Comparison of ENCODE assay signal across 9 cellular contexts in genomic region chr11:125072210-125072960, GRCh38. TPM values are rescaled to one million over a fixed set of nuclear protein-coding genes. Genes with fewer than 3 reads are reported as not detected.
DNase-seq lines count a peak whose midpoint lies in the region; ATAC-seq, FAIRE-seq and TF ChIP-seq lines count a peak whose summit lies in the region.
"Had no signal": no experiment of that assay in that cellular context is flagged by ENCODE, and none has a peak within 500 bp of the region (broad histone marks: within the 10 kb centered on the region; RNA-seq: fewer than 3 reads in every experiment).

No MANE protein-coding gene starts in this region.

- peak; percentile 75 for DNase-seq in GM12891 (ENCODE audit: insufficient read length, low spot score)
- DNase-seq in hippocampal formation (lab: John Stamatoyannopoulos, UW) = peak; percentile 16 to 18
- no peak for DNase-seq in NCI-H1092 (lab: John Stamatoyannopoulos, UW)
- DNase-seq in CD4-positive, alpha-beta T cell = no peak
- no peak for DNase-seq in activated CD4-positive, alpha-beta T cell treated with anti-CD3 and anti-CD28 coated beads, Interleukin-2, amount 50 U/mL, for 4 hours
- DNase-seq in activated effector memory CD4-positive, alpha-beta T cell treated with anti-CD3 and anti-CD28 coated beads, Interleukin-2, amount 50 U/mL, for 16 hours = no peak
- DNase-seq: psoas muscle had no signal

- intact Hi-C loops in CD4-positive, alpha-beta T cell (cut with DNase I, micrococcal nuclease) = no loop called here

- H3K27me3 Mint-ChIP-seq in IgD-negative memory B cell = no peaks in the 10 kb centered on the region
- H3K27me3 Mint-ChIP-seq in CD4-positive, alpha-beta T cell = peaks cover 59% of the 10 kb centered on the region

- H3K9me3 Mint-ChIP-seq in IgD-negative memory B cell = no peaks in the 10 kb centered on the region
- no peaks in the 10 kb centered on the region for H3K9me3 Mint-ChIP-seq in CD4-positive, alpha-beta T cell

- POLR2A ChIA-PET in CD4-positive, alpha-beta T cell (lab: Charles Lee) = no interaction called here

- no peak for TF ChIP-seq CTCF in CD4-positive, alpha-beta T cell (IDR thresholded peaks at IDR 0.05)

- H3K27me3 ChIP-seq in CD4-positive, alpha-beta T cell (ENCODE audit: control insufficient read depth, insufficient read depth, low read length) = no peaks in the 10 kb centered on the region

- peak; percentile 95 for FAIRE-seq in GM12891 (lab: Jason Lieb, UNC)

- CTCF ChIA-PET in CD4-positive, alpha-beta T cell (lab: Charles Lee) = no interaction called here

- no peaks in the 10 kb centered on the region for H3K9me3 ChIP-seq in CD4-positive, alpha-beta T cell (ENCODE audit: control insufficient read depth, low read length)
- H3K9me3 ChIP-seq: psoas muscle had no signal

- no peak overlapping the region for H3K27ac ChIP-seq in CD4-positive, alpha-beta T cell (ENCODE audit: low read depth, low read length)
- H3K27ac ChIP-seq: psoas muscle had no signal

- H3K4me1 Mint-ChIP-seq in IgD-negative memory B cell = peaks cover 40 to 55% (median 46%) of the 10 kb centered on the region in 3 donors
- H3K4me1 Mint-ChIP-seq in CD4-positive, alpha-beta T cell (ENCODE audit: low read depth) = peaks cover 4% of the 10 kb centered on the region

- peaks cover 3% of the 10 kb centered on the region for H3K36me3 Mint-ChIP-seq in IgD-negative memory B cell
- no peaks in the 10 kb centered on the region for H3K36me3 Mint-ChIP-seq in CD4-positive, alpha-beta T cell (ENCODE audit: low read depth)

- no peak for TF ChIP-seq POLR2A in GM12891 (IDR thresholded peaks at IDR 0.05; ENCODE audit: low read depth, low read length)

- ATAC-seq in GM21619 (IDR thresholded peaks at IDR 0.05; ENCODE audit: unreplicated experiment) = peak; percentile 75
- ATAC-seq in CD4-positive, alpha-beta T cell (ENCODE audit: poor library complexity) = no peak

- peak overlapping the region; percentile 49 to 94 (median 67) for H3K4me3 Mint-ChIP-seq in IgD-negative memory B cell
- no peak overlapping the region for H3K4me3 Mint-ChIP-seq in CD4-positive, alpha-beta T cell

- H3K27ac Mint-ChIP-seq in IgD-negative memory B cell = peak overlapping the region; percentile 85 to 97 (median 96)
- no peak overlapping the region for H3K27ac Mint-ChIP-seq in CD4-positive, alpha-beta T cell

TF ChIP-seq in GM12891, 5 proteins besides CTCF, POLR2A, EP300 and RAD21:
- TF ChIP-seq POLR2AphosphoS5 (IDR thresholded peaks at IDR 0.05; ENCODE audit: low read depth, low read length) (no peak), TAF1 (IDR thresholded peaks at IDR 0.05; ENCODE audit: low read depth, low read length) (0 out of 2 replicates have a peak, but pooled peaks have one; percentile 11), SPI1 (IDR thresholded peaks at IDR 0.05; ENCODE audit: low read depth, low read length) (peak; percentile 100), PAX5 (IDR thresholded peaks at IDR 0.05; ENCODE audit: insufficient read depth, low read length, severe bottlenecking) (no peak), POU2F2 (IDR thresholded peaks at IDR 0.05; ENCODE audit: low read depth, low read length) (peak; percentile 88; the same call in 1 of the 2 replicates)

RNA-seq across cellular contexts. Expression of gene SLC37A2, which starts 9.3 kb away (rescaled TPM):
- polyA plus RNA-seq in GM12891 (2012; ENCODE audit: low read depth, missing spikeins) = 1.7 TPM
- 11.2 TPM for polyA plus RNA-seq in IgD-negative memory B cell
- under 1 TPM; 0.25 to 0.34 TPM for total RNA-seq in CD4-positive, alpha-beta T cell

RNA-seq across cellular contexts. Expression of gene TMEM218, which starts 39.0 kb away (rescaled TPM):
- 19.0 TPM for polyA plus RNA-seq in GM12891 (2012; ENCODE audit: low read depth, missing spikeins)
- 45.1 TPM for polyA plus RNA-seq in IgD-negative memory B cell
- 1 to 10 TPM; 3.9 to 4.4 TPM for total RNA-seq in CD4-positive, alpha-beta T cell

Comparison
In these comparisons a context has a peak if more than half of its experiments do, and no peak if none do; other contexts are left out.
1. DNase-seq: peak in GM12891 (single experiment) and hippocampal formation (2 of 2); none in NCI-H1092 (single experiment), CD4-positive, alpha-beta T cell (0 of 10), activated CD4-positive, alpha-beta T cell treated with anti-CD3 and anti-CD28 coated beads, Interleukin-2, amount 50 U/mL, for 4 hours (0 of 2) and activated effector memory CD4-positive, alpha-beta T cell treated with anti-CD3 and anti-CD28 coated beads, Interleukin-2, amount 50 U/mL, for 16 hours (single experiment).